11 cellular contexts compared by ENCODE assay signal in the genomic region with DNA sequence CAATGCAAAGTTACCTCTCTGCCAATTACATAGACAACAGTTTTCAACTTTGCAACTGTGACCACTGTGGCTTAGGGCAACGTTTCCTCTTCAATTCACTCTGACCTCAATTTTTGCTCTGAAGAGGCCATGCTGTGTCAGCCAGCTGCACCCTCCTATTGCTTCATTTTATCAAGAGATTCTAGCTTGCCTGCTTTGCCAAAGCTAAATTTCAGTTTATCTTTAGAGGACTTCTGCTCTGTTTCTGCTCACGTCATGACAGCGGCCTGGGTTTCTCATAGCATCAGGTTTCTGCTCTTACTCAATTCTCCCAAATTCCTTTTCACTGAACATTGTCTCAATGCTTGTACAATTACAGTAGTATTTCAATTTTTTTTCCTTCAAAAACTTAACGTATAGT.
DNase-seq lines count a peak whose midpoint lies in the region; ATAC-seq and TF ChIP-seq lines count a peak whose summit lies in the region.
"Had no signal": no experiment of that assay in that cellular context is flagged by ENCODE, and none has a peak within 500 bp of the region (broad histone marks: within the 10 kb centered on the region; RNA-seq: fewer than 3 reads in every experiment).

No MANE protein-coding gene starts in this region.

- no peak overlapping the region for H4K8ac ChIP-seq in mesendoderm (ENCODE audit: low read depth, low read length)

- H3K4me3 ChIP-seq in left lung (no peak overlapping the region), mesendoderm (ENCODE audit: low read length) (no peak overlapping the region)

- WGBS in mesendoderm (ENCODE audit: extremely low coverage, insufficient coverage, low lambda C conversion rate): no CpG with 5 or more reads among the region's 4 CpGs

- no peak overlapping the region for H3K4ac ChIP-seq in mesendoderm (ENCODE audit: low read depth, low read length)

- H3K36me3 ChIP-seq in left lung (no peaks in the 10 kb centered on the region), mesendoderm (ENCODE audit: control insufficient read depth, insufficient read depth, low read length) (no peaks in the 10 kb centered on the region)

- no peak overlapping the region for H3K56ac ChIP-seq in mesendoderm (ENCODE audit: low read length)

- H3K27me3 ChIP-seq in left lung (no peaks in the 10 kb centered on the region), mesendoderm (ENCODE audit: insufficient read depth, low read length, poor library complexity) (no peaks in the 10 kb centered on the region)

- no peak overlapping the region for H2BK15ac ChIP-seq in mesendoderm (replicated peaks; ENCODE audit: low read depth)

- H3K27ac ChIP-seq in left lung: no peak overlapping the region
- no peak overlapping the region for H3K27ac ChIP-seq in mesendoderm (ENCODE audit: low read depth, low read length)

- H3K4me1 ChIP-seq in left lung (peaks cover 0 to 3% of the 10 kb centered on the region in 2 donors), mesendoderm (ENCODE audit: control insufficient read depth, low read depth, low read length) (no peaks in the 10 kb centered on the region)

- peak; percentile 8 for DNase-seq in NK-92 treated with Interleukin-12 subunit alpha and Interleukin-12 subunit beta, amount 100 ng/mL, for 24 hours (lab: John Stamatoyannopoulos, UW)
- DNase-seq in NK-92 (lab: John Stamatoyannopoulos, UW; ENCODE audit: unreplicated experiment) (no peak), cerebellar cortex (ENCODE audit: low spot score) (peak; percentile 17), left lung (no peak), ureter (ENCODE audit: low spot score) (peak; percentile 46), mesendoderm (no peak), T1000 (lab: John Stamatoyannopoulos, UW) (no peak)
- DNase-seq in activated T-cell treated with anti-CD3 and anti-CD28 coated beads, Interleukin-2, amount 50 U/mL, for 1 hour: no peak
- DNase-seq: anterior cingulate cortex, DMS79 treated with DMSO at 0.1 percent for 48 hours, NCI-H1436 had no signal

- no peaks in the 10 kb centered on the region for H3K9me3 ChIP-seq in left lung

- no peaks in the 10 kb centered on the region for H3K79me1 ChIP-seq in mesendoderm (ENCODE audit: low read length)

- no peak overlapping the region for H3K23ac ChIP-seq in mesendoderm (ENCODE audit: low read length)

- H3K4me2 ChIP-seq in mesendoderm (ENCODE audit: low read length): no peak overlapping the region

- H2BK5ac ChIP-seq in mesendoderm (ENCODE audit: low read length): no peak overlapping the region

- no peak overlapping the region for H2BK120ac ChIP-seq in mesendoderm (ENCODE audit: low read depth, low read length)

- no peak for TF ChIP-seq CTCF in left lung (IDR thresholded peaks at IDR 0.05)

- no peak overlapping the region for H4K5ac ChIP-seq in mesendoderm (ENCODE audit: low read length)

- no peak overlapping the region for H3K9ac ChIP-seq in mesendoderm (ENCODE audit: low read length)

- intact Hi-C loops in left lung (cut with DNase I): loop anchor here in 1 of 2 donors (10.0 kb wide), 1 partner anchor 499 kb away; no protein-coding TSS in a partner anchor

- H3K79me2 ChIP-seq in mesendoderm (ENCODE audit: control insufficient read depth, insufficient read depth, low read length): no peaks in the 10 kb centered on the region

- H2AK5ac ChIP-seq in mesendoderm (ENCODE audit: low read length): no peak overlapping the region

- ATAC-seq in left lung: peak; percentile 44

- no peak overlapping the region for H3K18ac ChIP-seq in mesendoderm (ENCODE audit: low read length)

Comparison
In these comparisons a context has a peak if more than half of its experiments do, and no peak if none do; other contexts are left out.
1. DNase-seq: peak in NK-92 treated with Interleukin-12 subunit alpha and Interleukin-12 subunit beta, amount 100 ng/mL, for 24 hours (single experiment), cerebellar cortex (single experiment) and ureter (single experiment); none in NK-92 (single experiment), left lung (0 of 2), mesendoderm (single experiment), T1000 (single experiment) and activated T-cell treated with anti-CD3 and anti-CD28 coated beads, Interleukin-2, amount 50 U/mL, for 1 hour (single experiment).